In the genomic region with DNA sequence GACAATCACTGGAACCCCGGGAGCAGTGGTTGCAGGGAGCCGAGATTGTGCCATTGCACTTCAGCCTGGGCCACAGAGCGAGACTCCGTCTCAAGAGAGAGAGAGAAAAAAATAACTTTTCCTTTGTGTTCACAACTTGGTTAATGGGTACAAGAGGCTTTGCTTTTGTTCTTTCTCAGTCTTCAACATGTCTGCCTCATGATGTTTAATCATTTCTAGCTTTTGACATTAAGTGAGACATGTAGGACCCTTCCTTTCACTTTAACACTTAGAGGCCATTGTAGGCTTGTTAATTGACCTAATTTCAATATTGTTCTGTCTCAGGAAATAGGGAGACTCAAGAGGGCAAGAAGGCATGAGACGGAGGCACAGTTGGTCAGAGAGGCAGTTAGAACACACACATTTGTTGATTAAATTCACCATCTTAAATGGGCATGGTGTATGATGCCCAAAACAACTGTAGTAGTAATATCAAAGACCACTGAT, we compare ENCODE assay signal across 19 cellular contexts.
"Had no signal": no experiment of that assay in that cellular context is flagged by ENCODE, and none has a peak within 500 bp of the region (broad histone marks: within the 10 kb centered on the region; RNA-seq: fewer than 3 reads in every experiment).

No MANE protein-coding gene starts in this region.

- H3K9me3 Mint-ChIP-seq: activated CD4-positive, alpha-beta T cell treated with anti-CD3 and anti-CD28 coated beads, Interleukin-2, amount 10 ng/mL, durations not matched to agents 24 days and 14 days; activated naive CD8-positive, alpha-beta T cell treated with anti-CD3 and anti-CD28 coated beads for 36 hours; activated T-helper 1 cell treated with anti-CD3 and anti-CD28 coated beads, Interleukin-12 subunit alpha, Interleukin-12 subunit beta, Interleukin-2, Interleukin-4 antibody, amounts not matched to agents 30 ng/mL and 10 ng/mL and 1 ng/mL, durations not matched to agents 14 hours and 24 hours and 36 hours; central memory CD8-positive, alpha-beta T cell had no signal

- H3K4me3 ChIP-seq: body of pancreas, coronary artery, esophagus muscularis mucosa had no signal

- H3K36me3 Mint-ChIP-seq: activated naive CD8-positive, alpha-beta T cell treated with anti-CD3 and anti-CD28 coated beads for 36 hours had no signal

- H3K36me3 ChIP-seq: esophagus muscularis mucosa had no signal

- H3K4me3 Mint-ChIP-seq: activated CD4-positive, alpha-beta T cell treated with anti-CD3 and anti-CD28 coated beads, Interleukin-2, amount 10 ng/mL, durations not matched to agents 24 days and 14 days; activated naive CD8-positive, alpha-beta T cell treated with anti-CD3 and anti-CD28 coated beads for 36 hours; activated T-helper 1 cell treated with anti-CD3 and anti-CD28 coated beads, Interleukin-12 subunit alpha, Interleukin-12 subunit beta, Interleukin-2, Interleukin-4 antibody, amounts not matched to agents 30 ng/mL and 10 ng/mL and 1 ng/mL, durations not matched to agents 14 hours and 24 hours and 36 hours; central memory CD8-positive, alpha-beta T cell; nephron progenitor cell had no signal

- H3K27me3 Mint-ChIP-seq: activated CD4-positive, alpha-beta T cell treated with anti-CD3 and anti-CD28 coated beads, Interleukin-2, amount 10 ng/mL, durations not matched to agents 24 days and 14 days; activated naive CD8-positive, alpha-beta T cell treated with anti-CD3 and anti-CD28 coated beads for 36 hours; central memory CD8-positive, alpha-beta T cell; progenitor cell of endocrine pancreas had no signal

- FAIRE-seq: small intestine, TTC549 had no signal

- H3K27ac ChIP-seq: body of pancreas, coronary artery, esophagus muscularis mucosa had no signal

- H3K9me3 ChIP-seq: body of pancreas, esophagus muscularis mucosa had no signal

- H3K27ac Mint-ChIP-seq: activated CD4-positive, alpha-beta T cell treated with anti-CD3 and anti-CD28 coated beads, Interleukin-2, amount 10 ng/mL, durations not matched to agents 24 days and 14 days; activated naive CD8-positive, alpha-beta T cell treated with anti-CD3 and anti-CD28 coated beads for 36 hours; activated T-helper 1 cell treated with anti-CD3 and anti-CD28 coated beads, Interleukin-12 subunit alpha, Interleukin-12 subunit beta, Interleukin-2, Interleukin-4 antibody, amounts not matched to agents 30 ng/mL and 10 ng/mL and 1 ng/mL, durations not matched to agents 14 hours and 24 hours and 36 hours; progenitor cell of endocrine pancreas had no signal

- DNase-seq: activated CD4-positive, alpha-beta T cell treated with anti-CD3 and anti-CD28 coated beads, Interleukin-2, amount 10 ng/mL, durations not matched to agents 24 days and 14 days; activated CD4-positive, CD25-positive, alpha-beta regulatory T cell; activated naive CD8-positive, alpha-beta T cell treated with anti-CD3 and anti-CD28 coated beads for 36 hours; amygdala; body of pancreas; effector CD4-positive, alpha-beta T cell; hippocampal formation; nephron progenitor cell; right cardiac atrium; small intestine; stimulated activated CD4-positive, alpha-beta T cell treated with anti-CD3 and anti-CD28 coated beads, Interleukin-4, amount 100 ng/mL, for 24 hours; stimulated activated naive CD4-positive, alpha-beta T cell treated with Interleukin-2 at 50 U/mL for 16 hours; T-helper 2 cell had no signal

- ATAC-seq: body of pancreas, right cardiac atrium had no signal

- H3K27me3 ChIP-seq: body of pancreas, esophagus muscularis mucosa had no signal
